2 cellular contexts compared by ENCODE assay signal in genomic region chr5:112863549-112863948, GRCh38.
TF ChIP-seq lines count a peak whose summit lies in the region.

No MANE protein-coding gene starts in this region.

TF ChIP-seq in SK-N-SH, 30 proteins besides CTCF, POLR2A, EP300 and RAD21 (continued from another document):
- TF ChIP-seq, protein P1, sequence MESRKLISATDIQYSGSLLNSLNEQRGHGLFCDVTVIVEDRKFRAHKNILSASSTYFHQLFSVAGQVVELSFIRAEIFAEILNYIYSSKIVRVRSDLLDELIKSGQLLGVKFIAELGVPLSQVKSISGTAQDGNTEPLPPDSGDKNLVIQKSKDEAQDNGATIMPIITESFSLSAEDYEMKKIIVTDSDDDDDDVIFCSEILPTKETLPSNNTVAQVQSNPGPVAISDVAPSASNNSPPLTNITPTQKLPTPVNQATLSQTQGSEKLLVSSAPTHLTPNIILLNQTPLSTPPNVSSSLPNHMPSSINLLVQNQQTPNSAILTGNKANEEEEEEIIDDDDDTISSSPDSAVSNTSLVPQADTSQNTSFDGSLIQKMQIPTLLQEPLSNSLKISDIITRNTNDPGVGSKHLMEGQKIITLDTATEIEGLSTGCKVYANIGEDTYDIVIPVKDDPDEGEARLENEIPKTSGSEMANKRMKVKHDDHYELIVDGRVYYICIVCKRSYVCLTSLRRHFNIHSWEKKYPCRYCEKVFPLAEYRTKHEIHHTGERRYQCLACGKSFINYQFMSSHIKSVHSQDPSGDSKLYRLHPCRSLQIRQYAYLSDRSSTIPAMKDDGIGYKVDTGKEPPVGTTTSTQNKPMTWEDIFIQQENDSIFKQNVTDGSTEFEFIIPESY (IDR thresholded peaks at IDR 0.05; ENCODE audit: borderline replicate concordance, low read depth): no peak
- TF ChIP-seq MEF2A (IDR thresholded peaks at IDR 0.05; ENCODE audit: borderline replicate concordance, low read depth) (no peak), PBX3 (IDR thresholded peaks at IDR 0.05) (no peak), RXRA (IDR thresholded peaks at IDR 0.05; ENCODE audit: borderline replicate concordance, low read depth) (no peak), SIN3A (IDR thresholded peaks at IDR 0.05; ENCODE audit: borderline replicate concordance, low read depth, low read length) (no peak), SMC3 (IDR thresholded peaks at IDR 0.05; ENCODE audit: low read depth, low read length) (no peak), NRF1 (IDR thresholded peaks at IDR 0.05; ENCODE audit: low read depth, low read length) (no peak), FOXM1 (IDR thresholded peaks at IDR 0.05; ENCODE audit: low read depth) (no peak), TCF12 (IDR thresholded peaks at IDR 0.05) (no peak), TAF1 (IDR thresholded peaks at IDR 0.05; ENCODE audit: borderline replicate concordance, low read depth, low read length) (no peak), ELF1 (IDR thresholded peaks at IDR 0.05) (no peak), NFIC (IDR thresholded peaks at IDR 0.05; ENCODE audit: borderline replicate concordance) (no peak)
- TF ChIP-seq, protein P2, sequence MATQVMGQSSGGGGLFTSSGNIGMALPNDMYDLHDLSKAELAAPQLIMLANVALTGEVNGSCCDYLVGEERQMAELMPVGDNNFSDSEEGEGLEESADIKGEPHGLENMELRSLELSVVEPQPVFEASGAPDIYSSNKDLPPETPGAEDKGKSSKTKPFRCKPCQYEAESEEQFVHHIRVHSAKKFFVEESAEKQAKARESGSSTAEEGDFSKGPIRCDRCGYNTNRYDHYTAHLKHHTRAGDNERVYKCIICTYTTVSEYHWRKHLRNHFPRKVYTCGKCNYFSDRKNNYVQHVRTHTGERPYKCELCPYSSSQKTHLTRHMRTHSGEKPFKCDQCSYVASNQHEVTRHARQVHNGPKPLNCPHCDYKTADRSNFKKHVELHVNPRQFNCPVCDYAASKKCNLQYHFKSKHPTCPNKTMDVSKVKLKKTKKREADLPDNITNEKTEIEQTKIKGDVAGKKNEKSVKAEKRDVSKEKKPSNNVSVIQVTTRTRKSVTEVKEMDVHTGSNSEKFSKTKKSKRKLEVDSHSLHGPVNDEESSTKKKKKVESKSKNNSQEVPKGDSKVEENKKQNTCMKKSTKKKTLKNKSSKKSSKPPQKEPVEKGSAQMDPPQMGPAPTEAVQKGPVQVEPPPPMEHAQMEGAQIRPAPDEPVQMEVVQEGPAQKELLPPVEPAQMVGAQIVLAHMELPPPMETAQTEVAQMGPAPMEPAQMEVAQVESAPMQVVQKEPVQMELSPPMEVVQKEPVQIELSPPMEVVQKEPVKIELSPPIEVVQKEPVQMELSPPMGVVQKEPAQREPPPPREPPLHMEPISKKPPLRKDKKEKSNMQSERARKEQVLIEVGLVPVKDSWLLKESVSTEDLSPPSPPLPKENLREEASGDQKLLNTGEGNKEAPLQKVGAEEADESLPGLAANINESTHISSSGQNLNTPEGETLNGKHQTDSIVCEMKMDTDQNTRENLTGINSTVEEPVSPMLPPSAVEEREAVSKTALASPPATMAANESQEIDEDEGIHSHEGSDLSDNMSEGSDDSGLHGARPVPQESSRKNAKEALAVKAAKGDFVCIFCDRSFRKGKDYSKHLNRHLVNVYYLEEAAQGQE (IDR thresholded peaks at IDR 0.05; ENCODE audit: low read depth, low read length): no peak
- TF ChIP-seq, protein P3, sequence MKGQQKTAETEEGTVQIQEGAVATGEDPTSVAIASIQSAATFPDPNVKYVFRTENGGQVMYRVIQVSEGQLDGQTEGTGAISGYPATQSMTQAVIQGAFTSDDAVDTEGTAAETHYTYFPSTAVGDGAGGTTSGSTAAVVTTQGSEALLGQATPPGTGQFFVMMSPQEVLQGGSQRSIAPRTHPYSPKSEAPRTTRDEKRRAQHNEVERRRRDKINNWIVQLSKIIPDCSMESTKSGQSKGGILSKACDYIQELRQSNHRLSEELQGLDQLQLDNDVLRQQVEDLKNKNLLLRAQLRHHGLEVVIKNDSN (IDR thresholded peaks at IDR 0.05; ENCODE audit: borderline replicate concordance, low read depth): no peak

TF ChIP-seq in SK-N-SH treated with all-trans-retinoic acid at 6 μM for 48 hours, 23 proteins besides CTCF, POLR2A, EP300 and RAD21 (continued from another document):
- TF ChIP-seq, protein P4, sequence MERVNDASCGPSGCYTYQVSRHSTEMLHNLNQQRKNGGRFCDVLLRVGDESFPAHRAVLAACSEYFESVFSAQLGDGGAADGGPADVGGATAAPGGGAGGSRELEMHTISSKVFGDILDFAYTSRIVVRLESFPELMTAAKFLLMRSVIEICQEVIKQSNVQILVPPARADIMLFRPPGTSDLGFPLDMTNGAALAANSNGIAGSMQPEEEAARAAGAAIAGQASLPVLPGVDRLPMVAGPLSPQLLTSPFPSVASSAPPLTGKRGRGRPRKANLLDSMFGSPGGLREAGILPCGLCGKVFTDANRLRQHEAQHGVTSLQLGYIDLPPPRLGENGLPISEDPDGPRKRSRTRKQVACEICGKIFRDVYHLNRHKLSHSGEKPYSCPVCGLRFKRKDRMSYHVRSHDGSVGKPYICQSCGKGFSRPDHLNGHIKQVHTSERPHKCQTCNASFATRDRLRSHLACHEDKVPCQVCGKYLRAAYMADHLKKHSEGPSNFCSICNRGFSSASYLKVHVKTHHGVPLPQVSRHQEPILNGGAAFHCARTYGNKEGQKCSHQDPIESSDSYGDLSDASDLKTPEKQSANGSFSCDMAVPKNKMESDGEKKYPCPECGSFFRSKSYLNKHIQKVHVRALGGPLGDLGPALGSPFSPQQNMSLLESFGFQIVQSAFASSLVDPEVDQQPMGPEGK (CRISPR knock-in tag; IDR thresholded peaks at IDR 0.05; ENCODE audit: borderline replicate concordance): no peak
TF ChIP-seq in SK-N-SH treated with all-trans-retinoic acid at 6 μM for 48 hours: peak in this region for 0.
